24 cellular contexts compared by ENCODE assay signal in the genomic region with DNA sequence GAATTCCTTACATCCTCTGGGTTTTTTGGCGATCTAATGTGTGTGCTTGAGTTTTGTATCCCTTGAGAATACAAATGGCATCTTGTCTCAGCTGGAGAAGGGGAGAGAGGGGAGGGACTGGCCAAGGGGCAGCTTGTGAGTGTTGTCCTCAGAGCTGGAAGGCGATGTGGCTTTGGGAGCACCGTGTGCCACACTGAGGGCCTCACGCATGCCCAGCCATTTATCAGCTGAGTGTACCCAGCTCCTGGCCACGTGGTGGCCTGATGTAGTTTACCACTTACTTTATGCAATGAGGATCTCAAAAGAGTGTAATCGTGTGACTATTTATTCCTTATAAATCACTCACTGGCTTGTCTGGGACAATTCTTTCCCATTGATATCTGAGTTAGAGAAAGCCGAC.
"Had no signal": no experiment of that assay in that cellular context is flagged by ENCODE, and none has a peak within 500 bp of the region (broad histone marks: within the 10 kb centered on the region; RNA-seq: fewer than 3 reads in every experiment).

No MANE protein-coding gene starts in this region.

- H3K27ac ChIP-seq: brain microvascular endothelial cell, left lung, right lobe of liver, thoracic aorta, uterus had no signal

- H3K27me3 Mint-ChIP-seq: activated B cell treated with CpG ODN at 0.5 μM for 24 hours; activated CD8-positive, alpha-beta T cell treated with anti-CD3 and anti-CD28 coated beads for 36 hours; stimulated activated naive CD8-positive, alpha-beta T cell treated with anti-CD3 and anti-CD28 coated beads, Interleukin-15, Interleukin-2, amounts not matched to agents 100 ng/mL and 50 ng/mL, for 24 hours had no signal

- H3K4me3 Mint-ChIP-seq: activated B cell treated with CpG ODN at 0.5 μM for 24 hours; activated CD8-positive, alpha-beta T cell treated with anti-CD3 and anti-CD28 coated beads for 36 hours; activated T-cell treated with anti-CD3 and anti-CD28 coated beads, Interleukin-2, amount 50 U/mL, for 4 hours; activated T-helper 17 cell treated with anti-CD3 and anti-CD28 coated beads, Interleukin-2, amount 50 U/mL, for 72 hours; endodermal cell; nephron; stimulated activated naive CD8-positive, alpha-beta T cell treated with anti-CD3 and anti-CD28 coated beads, Interleukin-15, Interleukin-2, amounts not matched to agents 100 ng/mL and 50 ng/mL, for 24 hours had no signal

- H3K4me3 ChIP-seq: left lung, right lobe of liver, thoracic aorta, uterus had no signal

- H3K27ac Mint-ChIP-seq: activated B cell treated with CpG ODN at 0.5 μM for 24 hours; activated CD8-positive, alpha-beta T cell treated with anti-CD3 and anti-CD28 coated beads for 36 hours; activated T-helper 17 cell treated with anti-CD3 and anti-CD28 coated beads, Interleukin-2, amount 50 U/mL, for 72 hours; endodermal cell; stimulated activated naive CD8-positive, alpha-beta T cell treated with anti-CD3 and anti-CD28 coated beads, Interleukin-15, Interleukin-2, amounts not matched to agents 100 ng/mL and 50 ng/mL, for 24 hours had no signal

- H3K4me1 ChIP-seq: left lung, right lobe of liver, uterus had no signal

- H3K9me3 ChIP-seq: left lung, right lobe of liver, thoracic aorta, uterus had no signal

- DNase-seq: activated B cell treated with CpG ODN at 0.5 μM for 24 hours; activated CD4-positive, alpha-beta T cell treated with anti-CD3 and anti-CD28 coated beads, Interleukin-2, amount 50 U/mL, for 1 hour; activated CD8-positive, alpha-beta T cell treated with anti-CD3 and anti-CD28 coated beads for 36 hours; activated gamma-delta T cell treated with Interleukin-2 at 50 U/mL for 16 hours; activated naive CD4-positive, alpha-beta T cell treated with anti-CD3 and anti-CD28 coated beads, Interleukin-2, amount 50 U/mL, for 16 hours; activated T-cell treated with anti-CD3 and anti-CD28 coated beads, Interleukin-2, amount 50 U/mL, for 4 hours; amniotic stem cell; brain microvascular endothelial cell; caudate nucleus; cortex of kidney; endodermal cell; foreskin fibroblast; left lung; occipital lobe; right lobe of liver; stimulated activated CD4-positive, alpha-beta T cell treated with anti-CD3 and anti-CD28 coated beads, Interleukin-4, amount 100 ng/mL, for 1 hour; T-helper 2 cell; trophoblast cell; uterus had no signal

- H3K9me3 Mint-ChIP-seq: activated B cell treated with CpG ODN at 0.5 μM for 24 hours; activated CD8-positive, alpha-beta T cell treated with anti-CD3 and anti-CD28 coated beads for 36 hours; activated T-cell treated with anti-CD3 and anti-CD28 coated beads, Interleukin-2, amount 50 U/mL, for 4 hours; activated T-helper 17 cell treated with anti-CD3 and anti-CD28 coated beads, Interleukin-2, amount 50 U/mL, for 72 hours; endodermal cell; nephron; stimulated activated naive CD8-positive, alpha-beta T cell treated with anti-CD3 and anti-CD28 coated beads, Interleukin-15, Interleukin-2, amounts not matched to agents 100 ng/mL and 50 ng/mL, for 24 hours had no signal

- ATAC-seq: activated CD8-positive, alpha-beta T cell treated with anti-CD3 and anti-CD28 coated beads for 36 hours; activated T-cell treated with anti-CD3 and anti-CD28 coated beads, Interleukin-2, amount 50 U/mL, for 4 hours; activated T-helper 17 cell treated with anti-CD3 and anti-CD28 coated beads, Interleukin-2, amount 50 U/mL, for 72 hours; esophagus mucosa; left lung; right lobe of liver had no signal

- H3K36me3 ChIP-seq: brain microvascular endothelial cell, left lung, right lobe of liver, thoracic aorta, uterus had no signal

- H3K27me3 ChIP-seq: left lung, right lobe of liver, uterus had no signal

- H3K4me1 Mint-ChIP-seq: activated T-helper 17 cell treated with anti-CD3 and anti-CD28 coated beads, Interleukin-2, amount 50 U/mL, for 72 hours had no signal
